9 cellular contexts compared by ENCODE assay signal in the genomic region with DNA sequence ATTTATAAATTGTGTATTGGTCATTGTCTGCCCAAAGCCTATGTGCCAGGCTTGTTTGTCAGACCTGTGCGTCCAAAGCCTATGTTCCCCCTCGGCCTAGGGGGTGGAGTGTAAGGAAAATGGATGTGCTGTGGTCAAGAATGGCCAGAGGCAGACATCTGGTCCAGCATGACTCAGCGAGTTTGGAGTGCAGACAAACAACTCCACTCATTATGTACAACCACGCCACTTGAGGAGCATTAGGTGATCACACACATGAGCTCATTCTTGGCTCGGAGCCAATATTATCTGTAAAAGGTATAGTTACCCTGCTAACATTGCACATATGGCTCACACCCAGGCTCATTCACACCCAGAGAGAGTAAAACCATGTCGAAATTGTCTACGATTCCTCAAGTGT.
DNase-seq lines count a peak whose midpoint lies in the region; ATAC-seq and TF ChIP-seq lines count a peak whose summit lies in the region.
"Had no signal": no experiment of that assay in that cellular context is flagged by ENCODE, and none has a peak within 500 bp of the region (broad histone marks: within the 10 kb centered on the region; RNA-seq: fewer than 3 reads in every experiment).

No MANE protein-coding gene starts in this region.

- no peak for TF ChIP-seq RAD21 in Ishikawa (IDR thresholded peaks at IDR 0.05; ENCODE audit: low read depth)

- H3K9me3 ChIP-seq in WERI-Rb-1 (ENCODE audit: severe bottlenecking), result no peaks in the 10 kb centered on the region

- H3K4me3 ChIP-seq in AG10803 (ENCODE audit: low read length) (no peak overlapping the region), fibroblast of pulmonary artery (replicated peaks; ENCODE audit: low read depth, low read length) (no peak overlapping the region), WERI-Rb-1 (ENCODE audit: low read depth, low read length) (no peak overlapping the region)

- H3K27me3 ChIP-seq in WERI-Rb-1 (ENCODE audit: insufficient read depth, low read depth, severe bottlenecking), result no peaks in the 10 kb centered on the region

- no peaks in the 10 kb centered on the region for H3K36me3 ChIP-seq in WERI-Rb-1

- no peak for TF ChIP-seq EP300 in Ishikawa (IDR thresholded peaks at IDR 0.05; ENCODE audit: borderline replicate concordance)

- ATAC-seq in HG03460 (IDR thresholded peaks at IDR 0.05; ENCODE audit: unreplicated experiment) (no peak), GM18868 (IDR thresholded peaks at IDR 0.05; ENCODE audit: unreplicated experiment) (no peak)

- H3K27ac ChIP-seq in WERI-Rb-1, result no peak overlapping the region

- DNase-seq in AG10803 (ENCODE audit: low read depth), result peak; percentile 54
- peak; percentile 31 for DNase-seq in NCI-H82 treated with DMSO at 0.1 percent for 48 hours (lab: John Stamatoyannopoulos, UW; ENCODE audit: unreplicated experiment)
- peak; percentile 65 for DNase-seq in fibroblast of pulmonary artery (ENCODE audit: low read depth)
- no peak for DNase-seq in WERI-Rb-1
- DNase-seq in OCI-M2 (lab: John Stamatoyannopoulos, UW; ENCODE audit: unreplicated experiment), result no peak
- DNase-seq: DND-41 had no signal

- TF ChIP-seq CTCF in AG10803 (conservative IDR thresholded peaks at IDR 0.05; ENCODE audit: low read length) (no peak), fibroblast of pulmonary artery (IDR thresholded peaks at IDR 0.05; ENCODE audit: low read length, missing control alignments) (no peak), WERI-Rb-1 (IDR thresholded peaks at IDR 0.05; ENCODE audit: low read depth, low read length) (no peak)

TF ChIP-seq in Ishikawa, 13 proteins besides CTCF, POLR2A, EP300 and RAD21:
- TF ChIP-seq, protein P1, sequence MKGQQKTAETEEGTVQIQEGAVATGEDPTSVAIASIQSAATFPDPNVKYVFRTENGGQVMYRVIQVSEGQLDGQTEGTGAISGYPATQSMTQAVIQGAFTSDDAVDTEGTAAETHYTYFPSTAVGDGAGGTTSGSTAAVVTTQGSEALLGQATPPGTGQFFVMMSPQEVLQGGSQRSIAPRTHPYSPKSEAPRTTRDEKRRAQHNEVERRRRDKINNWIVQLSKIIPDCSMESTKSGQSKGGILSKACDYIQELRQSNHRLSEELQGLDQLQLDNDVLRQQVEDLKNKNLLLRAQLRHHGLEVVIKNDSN (IDR thresholded peaks at IDR 0.05), result no peak
- TF ChIP-seq CEBPB (IDR thresholded peaks at IDR 0.05) (peak; percentile 30; the same call in 1 of the 2 replicates), ZBTB7A (IDR thresholded peaks at IDR 0.05; ENCODE audit: low read depth) (no peak), TCF12 (IDR thresholded peaks at IDR 0.05; ENCODE audit: low read depth) (peak; percentile 51), TAF1 (IDR thresholded peaks at IDR 0.05; ENCODE audit: low read depth) (no peak), CREB1 (IDR thresholded peaks at IDR 0.05; ENCODE audit: low read depth) (no peak), EGR1 (IDR thresholded peaks at IDR 0.05) (no peak), NFIC (IDR thresholded peaks at IDR 0.05) (peak; percentile 91), YY1 (IDR thresholded peaks at IDR 0.05; ENCODE audit: low read depth) (peak; percentile 49; the same call in 1 of the 2 replicates), TEAD4 (IDR thresholded peaks at IDR 0.05) (no peak), FOXM1 (IDR thresholded peaks at IDR 0.05; ENCODE audit: borderline replicate concordance, low read depth) (no peak)
- TF ChIP-seq, protein P2, sequence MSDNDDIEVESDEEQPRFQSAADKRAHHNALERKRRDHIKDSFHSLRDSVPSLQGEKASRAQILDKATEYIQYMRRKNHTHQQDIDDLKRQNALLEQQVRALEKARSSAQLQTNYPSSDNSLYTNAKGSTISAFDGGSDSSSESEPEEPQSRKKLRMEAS (IDR thresholded peaks at IDR 0.05), result 0 out of 2 replicates have a peak, but pooled peaks have one; percentile 49
- TF ChIP-seq, protein P3, sequence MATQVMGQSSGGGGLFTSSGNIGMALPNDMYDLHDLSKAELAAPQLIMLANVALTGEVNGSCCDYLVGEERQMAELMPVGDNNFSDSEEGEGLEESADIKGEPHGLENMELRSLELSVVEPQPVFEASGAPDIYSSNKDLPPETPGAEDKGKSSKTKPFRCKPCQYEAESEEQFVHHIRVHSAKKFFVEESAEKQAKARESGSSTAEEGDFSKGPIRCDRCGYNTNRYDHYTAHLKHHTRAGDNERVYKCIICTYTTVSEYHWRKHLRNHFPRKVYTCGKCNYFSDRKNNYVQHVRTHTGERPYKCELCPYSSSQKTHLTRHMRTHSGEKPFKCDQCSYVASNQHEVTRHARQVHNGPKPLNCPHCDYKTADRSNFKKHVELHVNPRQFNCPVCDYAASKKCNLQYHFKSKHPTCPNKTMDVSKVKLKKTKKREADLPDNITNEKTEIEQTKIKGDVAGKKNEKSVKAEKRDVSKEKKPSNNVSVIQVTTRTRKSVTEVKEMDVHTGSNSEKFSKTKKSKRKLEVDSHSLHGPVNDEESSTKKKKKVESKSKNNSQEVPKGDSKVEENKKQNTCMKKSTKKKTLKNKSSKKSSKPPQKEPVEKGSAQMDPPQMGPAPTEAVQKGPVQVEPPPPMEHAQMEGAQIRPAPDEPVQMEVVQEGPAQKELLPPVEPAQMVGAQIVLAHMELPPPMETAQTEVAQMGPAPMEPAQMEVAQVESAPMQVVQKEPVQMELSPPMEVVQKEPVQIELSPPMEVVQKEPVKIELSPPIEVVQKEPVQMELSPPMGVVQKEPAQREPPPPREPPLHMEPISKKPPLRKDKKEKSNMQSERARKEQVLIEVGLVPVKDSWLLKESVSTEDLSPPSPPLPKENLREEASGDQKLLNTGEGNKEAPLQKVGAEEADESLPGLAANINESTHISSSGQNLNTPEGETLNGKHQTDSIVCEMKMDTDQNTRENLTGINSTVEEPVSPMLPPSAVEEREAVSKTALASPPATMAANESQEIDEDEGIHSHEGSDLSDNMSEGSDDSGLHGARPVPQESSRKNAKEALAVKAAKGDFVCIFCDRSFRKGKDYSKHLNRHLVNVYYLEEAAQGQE (IDR thresholded peaks at IDR 0.05; ENCODE audit: low read depth), result no peak
TF ChIP-seq in Ishikawa: peak in this region for 5.

Comparison
In these comparisons a context has a peak if more than half of its experiments do, and no peak if none do; other contexts are left out.
1. DNase-seq: peak in AG10803 (single experiment), NCI-H82 treated with DMSO at 0.1 percent for 48 hours (single experiment) and fibroblast of pulmonary artery (single experiment); none in WERI-Rb-1 (single experiment) and OCI-M2 (single experiment).